22 cellular contexts compared by ENCODE assay signal in genomic region chr7:98297619-98298286, GRCh38.
"Had no signal": no experiment of that assay in that cellular context is flagged by ENCODE, and none has a peak within 500 bp of the region (broad histone marks: within the 10 kb centered on the region; RNA-seq: fewer than 3 reads in every experiment).

No MANE protein-coding gene starts in this region.

- DNase-seq: activated B cell treated with CpG ODN at 0.5 μM for 24 hours; activated CD4-positive, alpha-beta memory T cell treated with anti-CD3 and anti-CD28 coated beads, Interleukin-2, amount 10 ng/mL, durations not matched to agents 7 days and 5 days; activated CD4-positive, alpha-beta T cell treated with anti-CD3 and anti-CD28 coated beads for 48 hours; activated CD8-positive, alpha-beta memory T cell treated with anti-CD3 and anti-CD28 coated beads, Interleukin-2, amount 10 ng/mL, durations not matched to agents 7 days and 5 days; activated gamma-delta T cell; activated naive CD4-positive, alpha-beta T cell treated with anti-CD3 and anti-CD28 coated beads, Interleukin-2, amount 50 U/mL, for 16 hours; activated naive CD8-positive, alpha-beta T cell treated with anti-CD3 and anti-CD28 coated beads, Interleukin-2, amount 50 U/mL, for 24 hours; activated T-cell treated with anti-CD3 and anti-CD28 coated beads for 4 hours; central memory CD4-positive, alpha-beta T cell; effector memory CD4-positive, alpha-beta T cell; glutamatergic neuron; immature natural killer cell; lower lobe of right lung; naive B cell; retina; stimulated activated CD4-positive, alpha-beta T cell treated with anti-CD3 and anti-CD28 coated beads, Interleukin-2, amount 100 ng/mL, for 48 hours; stimulated activated naive CD4-positive, alpha-beta T cell treated with Interleukin-2 at 50 U/mL for 16 hours; SW 1271; upper lobe of right lung had no signal

- H3K4me1 ChIP-seq: upper lobe of right lung had no signal

- H3K9me3 ChIP-seq: lower lobe of right lung, thoracic aorta, upper lobe of right lung had no signal

- H3K27ac ChIP-seq: hepatocyte, lower lobe of right lung, thoracic aorta, upper lobe of right lung had no signal

- H3K27me3 ChIP-seq: hepatocyte, upper lobe of right lung had no signal

- ATAC-seq: activated CD8-positive, alpha-beta memory T cell treated with anti-CD3 and anti-CD28 coated beads, Interleukin-2, amount 10 ng/mL, durations not matched to agents 7 days and 5 days; activated naive CD8-positive, alpha-beta T cell treated with anti-CD3 and anti-CD28 coated beads, Interleukin-2, amount 50 U/mL, for 24 hours; left lobe of liver; lower lobe of right lung had no signal

- H3K4me3 ChIP-seq: hepatocyte, lower lobe of right lung, thoracic aorta, upper lobe of right lung had no signal
